Comparison of ENCODE assay signal across 15 cellular contexts in genomic region chr14:65134651-65135579, GRCh38. TPM values are rescaled to one million over a fixed set of nuclear protein-coding genes. Genes with fewer than 3 reads are reported as not detected.
DNase-seq lines count a peak whose midpoint lies in the region; TF ChIP-seq lines count a peak whose summit lies in the region.
"Had no signal": no experiment of that assay in that cellular context is flagged by ENCODE, and none has a peak within 500 bp of the region (broad histone marks: within the 10 kb centered on the region; RNA-seq: fewer than 3 reads in every experiment).

No MANE protein-coding gene starts in this region.

- BruUV-seq in mammary epithelial cell (replicated peaks; lab: Mats Ljungman, UMichigan) = no TSS peak

- H3K9ac ChIP-seq in mammary epithelial cell (ENCODE audit: insufficient read depth, low read length) = no peak overlapping the region

- H3K4me1 ChIP-seq in mammary epithelial cell (ENCODE audit: insufficient read depth, low read length) (peaks cover 10% of the 10 kb centered on the region), breast epithelium (no peaks in the 10 kb centered on the region), transverse colon (peaks cover 0 to 33% (median 16%) of the 10 kb centered on the region in 4 donors)

- H3K4me2 ChIP-seq in mammary epithelial cell (ENCODE audit: insufficient read depth, low read depth, low read length) = no peak overlapping the region
- H3K4me2 ChIP-seq: PC-9 had no signal

- H3K27ac ChIP-seq in mammary epithelial cell (ENCODE audit: insufficient read depth, low read depth, low read length) = no peak overlapping the region
- no peak overlapping the region for H3K27ac ChIP-seq in breast epithelium
- H3K27ac ChIP-seq in transverse colon = no peak overlapping the region
- H3K27ac ChIP-seq: ovary, PC-9 had no signal

- dilution Hi-C loops in mammary epithelial cell (cut with HindIII; ENCODE audit: low sequenced_read_pairs) = no loop called here

- no peak for TF ChIP-seq POLR2A in breast epithelium (IDR thresholded peaks at IDR 0.05)
- no peak for TF ChIP-seq POLR2A in transverse colon (IDR thresholded peaks at IDR 0.05)

- H3K36me3 ChIP-seq in mammary epithelial cell (ENCODE audit: insufficient read depth, low read length) = no peaks in the 10 kb centered on the region
- no peaks in the 10 kb centered on the region for H3K36me3 ChIP-seq in breast epithelium
- H3K36me3 ChIP-seq in transverse colon = no peaks in the 10 kb centered on the region
- H3K36me3 ChIP-seq: ovary had no signal

- intact Hi-C loops in mammary epithelial cell (cut with micrococcal nuclease) = no loop called here
- intact Hi-C loops in breast epithelium (cut with DNase I; ENCODE audit: low total_unique reads) = no loop called here
- intact Hi-C loops in transverse colon (cut with DNase I; ENCODE audit: low total_unique reads) = no loop called here

- H3K79me2 ChIP-seq in mammary epithelial cell (ENCODE audit: insufficient read depth, low read length) = no peaks in the 10 kb centered on the region

- TF ChIP-seq CTCF in mammary epithelial cell (conservative IDR thresholded peaks at IDR 0.05 in 1 of 2, IDR thresholded peaks at IDR 0.05 in 1 of 2; ENCODE audit: extremely low read depth in 1 of 2, insufficient read depth in 1 of 2, low read depth in 1 of 2, low read length in 2 of 2) (no peak), breast epithelium (IDR thresholded peaks at IDR 0.05) (no peak), transverse colon (IDR thresholded peaks at IDR 0.05) (no peak)

- peak overlapping the region; percentile 43 for H2AFZ ChIP-seq in mammary epithelial cell (ENCODE audit: low read depth, low read length)
- H2AFZ ChIP-seq: PC-9 had no signal

- TF ChIP-seq EP300 in transverse colon (IDR thresholded peaks at IDR 0.05; ENCODE audit: low read depth) = no peak

- H3K27me3 ChIP-seq in mammary epithelial cell (ENCODE audit: insufficient read depth, low read length) = no peaks in the 10 kb centered on the region
- H3K27me3 ChIP-seq in breast epithelium = no peaks in the 10 kb centered on the region
- no peaks in the 10 kb centered on the region for H3K27me3 ChIP-seq in transverse colon
- H3K27me3 ChIP-seq: ovary had no signal

- H3K9me3 ChIP-seq in mammary epithelial cell (replicated peaks; ENCODE audit: insufficient read depth, low read length) (no peaks in the 10 kb centered on the region), breast epithelium (no peaks in the 10 kb centered on the region), transverse colon (no peaks in the 10 kb centered on the region)
- H3K9me3 ChIP-seq: ovary had no signal

- H3K4me3 ChIP-seq in mammary epithelial cell (replicated peaks in 1 of 3; ENCODE audit: insufficient read depth in 1 of 3, low read depth in 2 of 3, low read length in 3 of 3) (no peak overlapping the region), breast epithelium (no peak overlapping the region), transverse colon (no peak overlapping the region)
- H3K4me3 ChIP-seq: ovary, PC-9 had no signal

- in situ Hi-C loops in mammary epithelial cell (cut with MboI; ENCODE audit: low sequenced_read_pairs in 2 of 2) (no loop called here), transverse colon (cut with MboI; ENCODE audit: low pct_ligation_motif_present in 1 of 4, low pct_unique_long_range_greater_than_20kb in 1 of 4, low sequenced_read_pairs in 3 of 4) (no loop called here)

- CTCF ChIA-PET in mammary epithelial cell (lab: Charles Lee; ENCODE audit: low non-redundant PET) = no interaction called here

- H4K20me1 ChIP-seq in mammary epithelial cell (ENCODE audit: insufficient read depth, low read length) = no peaks in the 10 kb centered on the region

- no peak for DNase-seq in mammary epithelial cell
- DNase-seq in breast epithelium (ENCODE audit: low spot score in 2 of 2) = no peak
- DNase-seq in NCI-H345 treated with DMSO at 0.1 percent for 48 hours (lab: John Stamatoyannopoulos, UW; ENCODE audit: unreplicated experiment) = peak; percentile 20
- DNase-seq in glomerular visceral epithelial cell (ENCODE audit: extremely low spot score) = peak; percentile 64
- peak; percentile 29 for DNase-seq in transverse colon
- no peak for DNase-seq in AG20443 (ENCODE audit: low spot score)
- DNase-seq in CD1c-positive myeloid dendritic cell (ENCODE audit: extremely low spot score) = no peak
- DNase-seq in HuH-7 (ENCODE audit: low spot score) = no peak
- DNase-seq: activated CD4-positive, alpha-beta T cell treated with anti-CD3 and anti-CD28 coated beads, Interleukin-2, amount 10 ng/mL, durations not matched to agents 24 days and 14 days; GDM1; hippocampal formation; NCI-H2081 treated with DMSO at 0.1 percent for 48 hours; ovary; PC-9; stimulated activated naive B cell treated with anti-CD40 and anti-IgM and Interleukin-4, amounts not matched to agents 10 μg/mL and 1 μg/mL and 100 μg/mL, for 72 hours had no signal

- WGBS in mammary epithelial cell (ENCODE audit: low coverage, missing lambda C conversion rate) = 57% methylated on average over 9 of the region's 12 CpGs
- 33 to 100% methylated on average over 1 to 12 of the region's 12 CpGs for WGBS in transverse colon (ENCODE audit: low coverage in 1 of 2), 2 donors

RNA-seq across cellular contexts. Expression of gene MAX, which starts 32.6 kb away (rescaled TPM):
- 10 to 100 TPM; 36.0 to 84.7 TPM for total RNA-seq in mammary epithelial cell
- 70.4 TPM for polyA plus RNA-seq in mammary epithelial cell
- 31.1 TPM for polyA minus RNA-seq in mammary epithelial cell
- 10 to 100 TPM; 50.5 to 64.1 (median 51.7) TPM for total RNA-seq in breast epithelium
- total RNA-seq in transverse colon = 100 to 1,000 TPM in 1 of 4 donors, 10 to 100 TPM in 3; 35.8 to 139 (median 87.0) TPM

Comparison
In these comparisons a context has a peak if more than half of its experiments do, and no peak if none do; other contexts are left out.
1. DNase-seq: peak in NCI-H345 treated with DMSO at 0.1 percent for 48 hours (single experiment), glomerular visceral epithelial cell (single experiment) and transverse colon (single experiment); none in mammary epithelial cell (single experiment), breast epithelium (0 of 2), AG20443 (single experiment), CD1c-positive myeloid dendritic cell (single experiment) and HuH-7 (single experiment).